In genomic region chr3:97481416-97481815, GRCh38 we compare ENCODE assay signal across 23 cellular contexts.
A peak's percentile ranks its signal among the peaks of the same experiment; 100 is the strongest.
DNase-seq lines count a peak whose midpoint lies in the region; ATAC-seq and TF ChIP-seq lines count a peak whose summit lies in the region.
"Had no signal": no experiment of that assay in that cellular context is flagged by ENCODE, and none has a peak within 500 bp of the region (broad histone marks: within the 10 kb centered on the region; RNA-seq: fewer than 3 reads in every experiment).

No MANE protein-coding gene starts in this region.

- H3K27me3 ChIP-seq in endodermal cell (ENCODE audit: control insufficient read depth, insufficient read depth, low read length, poor library complexity, severe bottlenecking) (no peaks in the 10 kb centered on the region), foreskin keratinocyte (no peaks in the 10 kb centered on the region)
- H3K27me3 ChIP-seq: BE2C had no signal

- H3K9me3 ChIP-seq in endodermal cell (ENCODE audit: control insufficient read depth, low read length) = no peaks in the 10 kb centered on the region
- H3K9me3 ChIP-seq: BE2C had no signal

- no peak for TF ChIP-seq CTCF in endodermal cell (conservative IDR thresholded peaks at IDR 0.05)
- no peak for TF ChIP-seq CTCF in foreskin keratinocyte (conservative IDR thresholded peaks at IDR 0.05)

- H3K9me3 Mint-ChIP-seq in activated CD8-positive, alpha-beta memory T cell treated with anti-CD3 and anti-CD28 coated beads, Interleukin-2, amount 10 ng/mL, durations not matched to agents 7 days and 5 days (ENCODE audit: low read depth) = peaks cover 3% of the 10 kb centered on the region
- peaks cover 14% of the 10 kb centered on the region for H3K9me3 Mint-ChIP-seq in endodermal cell
- H3K9me3 Mint-ChIP-seq in stimulated activated memory B cell treated with anti-CD40 and anti-IgM and Interleukin-4, amounts not matched to agents 10 μg/mL and 1 μg/mL and 100 μg/mL, for 72 hours = no peaks in the 10 kb centered on the region

- no peak overlapping the region for H3K9ac ChIP-seq in endodermal cell (ENCODE audit: extremely low read depth, low read length, poor library complexity, severe bottlenecking)
- H3K9ac ChIP-seq: KMS-11 had no signal

- H3K4me3 ChIP-seq in endodermal cell (ENCODE audit: low read length) = no peak overlapping the region

- H3K27me3 Mint-ChIP-seq in activated CD8-positive, alpha-beta memory T cell treated with anti-CD3 and anti-CD28 coated beads, Interleukin-2, amount 10 ng/mL, durations not matched to agents 7 days and 5 days = no peaks in the 10 kb centered on the region
- no peaks in the 10 kb centered on the region for H3K27me3 Mint-ChIP-seq in endodermal cell (ENCODE audit: insufficient read depth)
- no peaks in the 10 kb centered on the region for H3K27me3 Mint-ChIP-seq in stimulated activated memory B cell treated with anti-CD40 and anti-IgM and Interleukin-4, amounts not matched to agents 10 μg/mL and 1 μg/mL and 100 μg/mL, for 72 hours
- H3K27me3 Mint-ChIP-seq: CD4-positive, CD25-positive, alpha-beta regulatory T cell had no signal

- no peaks in the 10 kb centered on the region for H3K36me3 ChIP-seq in endodermal cell (ENCODE audit: control insufficient read depth, insufficient read depth, low read length)
- H3K36me3 ChIP-seq: BE2C had no signal

- no peak for DNase-seq in activated CD8-positive, alpha-beta memory T cell treated with anti-CD3 and anti-CD28 coated beads, Interleukin-2, amount 10 ng/mL, durations not matched to agents 7 days and 5 days
- DNase-seq in activated CD8-positive, alpha-beta memory T cell treated with anti-CD3 and anti-CD28 coated beads, Interleukin-2, amount 50 U/mL, for 4 hours = no peak
- DNase-seq in SK-MEL-5 (ENCODE audit: low read depth, low spot score) = peak; percentile 29
- peak; percentile 46 for DNase-seq in endodermal cell
- no peak for DNase-seq in OCI-M1 (lab: John Stamatoyannopoulos, UW)
- DNase-seq in cerebellar nuclear complex (lab: John Stamatoyannopoulos, UW) = no peak
- DNase-seq in foreskin keratinocyte = no peak
- DNase-seq: 8988T; BE2C; CD4-positive, CD25-positive, alpha-beta regulatory T cell; COR-L47; DMS153; GDM1; GOT3; NCI-H1417; NCI-H187; NCI-H2227 treated with DMSO at 0.1 percent for 48 hours; NCI-H510A treated with DMSO at 0.1 percent for 48 hours; PC-3; RPMI8226; SIG-M5 had no signal

- CTCF ChIA-PET in activated CD8-positive, alpha-beta memory T cell treated with anti-CD3 and anti-CD28 coated beads, Interleukin-2, amount 10 ng/mL, durations not matched to agents 7 days and 5 days (lab: Charles Lee) = no interaction called here

- WGBS in endodermal cell (ENCODE audit: insufficient coverage in 1 of 2, insufficient read length in 1 of 2), 2 experiments = 96% methylated on average over 26 of the region's 26 CpGs; no CpG with 5 or more reads in 1 of the 2 experiments

- H3K36me3 Mint-ChIP-seq in activated CD8-positive, alpha-beta memory T cell treated with anti-CD3 and anti-CD28 coated beads, Interleukin-2, amount 10 ng/mL, durations not matched to agents 7 days and 5 days = no peaks in the 10 kb centered on the region
- H3K36me3 Mint-ChIP-seq in endodermal cell (ENCODE audit: low read depth) = no peaks in the 10 kb centered on the region
- no peaks in the 10 kb centered on the region for H3K36me3 Mint-ChIP-seq in stimulated activated memory B cell treated with anti-CD40 and anti-IgM and Interleukin-4, amounts not matched to agents 10 μg/mL and 1 μg/mL and 100 μg/mL, for 72 hours
- H3K36me3 Mint-ChIP-seq: CD4-positive, CD25-positive, alpha-beta regulatory T cell had no signal

- H3K4me1 ChIP-seq in endodermal cell (ENCODE audit: control insufficient read depth, insufficient read depth, low read length) = no peaks in the 10 kb centered on the region
- H3K4me1 ChIP-seq in foreskin keratinocyte = no peaks in the 10 kb centered on the region

- in situ Hi-C loops in SK-MEL-5 (cut with HindIII; ENCODE audit: low pct_unique_long_range_greater_than_20kb, low sequenced_read_pairs) = no loop called here

- no peaks in the 10 kb centered on the region for H3K4me1 Mint-ChIP-seq in activated CD8-positive, alpha-beta memory T cell treated with anti-CD3 and anti-CD28 coated beads, Interleukin-2, amount 10 ng/mL, durations not matched to agents 7 days and 5 days
- H3K4me1 Mint-ChIP-seq in endodermal cell = peaks cover 2% of the 10 kb centered on the region
- H3K4me1 Mint-ChIP-seq in stimulated activated memory B cell treated with anti-CD40 and anti-IgM and Interleukin-4, amounts not matched to agents 10 μg/mL and 1 μg/mL and 100 μg/mL, for 72 hours = no peaks in the 10 kb centered on the region
- H3K4me1 Mint-ChIP-seq: CD4-positive, CD25-positive, alpha-beta regulatory T cell had no signal

- no peak overlapping the region for H3K27ac Mint-ChIP-seq in activated CD8-positive, alpha-beta memory T cell treated with anti-CD3 and anti-CD28 coated beads, Interleukin-2, amount 10 ng/mL, durations not matched to agents 7 days and 5 days
- no peak overlapping the region for H3K27ac Mint-ChIP-seq in endodermal cell
- H3K27ac Mint-ChIP-seq in stimulated activated memory B cell treated with anti-CD40 and anti-IgM and Interleukin-4, amounts not matched to agents 10 μg/mL and 1 μg/mL and 100 μg/mL, for 72 hours = no peak overlapping the region
- H3K27ac Mint-ChIP-seq: CD4-positive, CD25-positive, alpha-beta regulatory T cell had no signal

- H3K27ac ChIP-seq in endodermal cell (ENCODE audit: low read depth, low read length) (no peak overlapping the region), foreskin keratinocyte (no peak overlapping the region)
- H3K27ac ChIP-seq: KMS-11 had no signal

- no peak overlapping the region for H3K4me3 Mint-ChIP-seq in activated CD8-positive, alpha-beta memory T cell treated with anti-CD3 and anti-CD28 coated beads, Interleukin-2, amount 10 ng/mL, durations not matched to agents 7 days and 5 days
- no peak overlapping the region for H3K4me3 Mint-ChIP-seq in endodermal cell
- no peak overlapping the region for H3K4me3 Mint-ChIP-seq in stimulated activated memory B cell treated with anti-CD40 and anti-IgM and Interleukin-4, amounts not matched to agents 10 μg/mL and 1 μg/mL and 100 μg/mL, for 72 hours
- H3K4me3 Mint-ChIP-seq: CD4-positive, CD25-positive, alpha-beta regulatory T cell had no signal

- peak; percentile 53 for ATAC-seq in activated CD8-positive, alpha-beta memory T cell treated with anti-CD3 and anti-CD28 coated beads, Interleukin-2, amount 10 ng/mL, durations not matched to agents 7 days and 5 days
- peak; percentile 72 for ATAC-seq in stimulated activated memory B cell treated with anti-CD40 and anti-IgM and Interleukin-4, amounts not matched to agents 10 μg/mL and 1 μg/mL and 100 μg/mL, for 72 hours
- ATAC-seq in foreskin keratinocyte = no peak
- ATAC-seq: PC-3 had no signal

Comparison
In these comparisons a context has a peak if more than half of its experiments do, and no peak if none do; other contexts are left out.
1. DNase-seq: peak in SK-MEL-5 (single experiment) and endodermal cell (single experiment); none in activated CD8-positive, alpha-beta memory T cell treated with anti-CD3 and anti-CD28 coated beads, Interleukin-2, amount 10 ng/mL, durations not matched to agents 7 days and 5 days (single experiment), activated CD8-positive, alpha-beta memory T cell treated with anti-CD3 and anti-CD28 coated beads, Interleukin-2, amount 50 U/mL, for 4 hours (single experiment), OCI-M1 (single experiment), cerebellar nuclear complex (0 of 2) and foreskin keratinocyte (0 of 2).